8 cellular contexts compared by ENCODE assay signal in the genomic region with DNA sequence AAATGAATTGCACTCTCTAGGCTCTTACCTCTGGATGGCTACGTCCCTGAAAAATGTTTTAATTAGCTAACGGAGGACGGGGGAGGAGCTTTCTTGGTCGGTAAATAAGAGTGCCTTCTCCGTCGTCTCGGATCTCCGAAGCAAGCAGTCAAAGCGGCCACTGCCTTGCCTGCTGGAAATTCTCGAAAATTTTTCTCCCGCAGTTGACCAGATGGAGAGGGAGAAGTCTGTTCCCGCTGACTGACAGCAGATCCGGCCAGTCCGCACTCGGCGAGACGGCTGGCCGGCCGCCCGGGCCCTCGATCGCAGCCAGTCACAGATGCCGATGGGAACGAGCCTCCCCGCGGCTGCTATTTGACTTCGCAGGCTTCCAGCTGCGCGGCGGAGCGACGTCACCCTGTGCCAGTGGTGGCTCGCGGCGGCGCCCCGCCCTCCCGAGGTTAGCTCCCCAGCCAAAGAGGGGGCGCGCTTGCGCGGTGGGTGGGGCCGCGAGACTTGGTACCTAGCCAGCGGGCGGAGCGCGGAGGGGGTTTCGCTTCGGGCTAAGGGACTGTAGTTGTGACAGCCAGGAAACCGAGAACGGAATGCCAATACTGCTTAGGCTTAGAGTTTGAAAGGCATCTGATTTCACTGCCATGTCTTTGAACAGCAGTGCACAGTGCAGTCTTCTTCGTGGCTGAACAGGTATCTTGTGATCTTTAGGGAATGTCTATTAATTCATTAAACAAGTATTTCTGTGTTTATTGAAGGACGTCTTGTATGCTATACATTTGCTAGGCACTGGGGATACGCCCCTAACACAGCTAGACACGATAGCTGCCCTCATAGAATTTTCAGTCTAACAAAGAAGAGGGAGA. TPM values are rescaled to one million over a fixed set of nuclear protein-coding genes. Genes with fewer than 3 reads are reported as not detected.
DNase-seq lines count a peak whose midpoint lies in the region; ATAC-seq and TF ChIP-seq lines count a peak whose summit lies in the region.

A gene (minus strand): TSS at position 184 of the 857 bp plus-strand sequence. CDS start 5,978 bp downstream, outside the sequence.

- H3K9me2 ChIP-seq in PC-3 (replicated peaks; ENCODE audit: low read length), result no peaks in the 10 kb centered on the region

- H4K20me1 ChIP-seq in PC-3 (ENCODE audit: low read length), result no peaks in the 10 kb centered on the region

- DNase-seq in DMS153 (lab: John Stamatoyannopoulos, UW) (peak; percentile 97), PC-3 (peak; percentile 96), activated T-cell treated with anti-CD3 and anti-CD28 coated beads for 48 hours (ENCODE audit: low read depth) (peak; percentile 99), epithelial cell of prostate (ENCODE audit: low read depth, low spot score) (peak; percentile 91), mucosa of descending colon (peak; percentile 99 to 100 (median 100))
- peak; percentile 99 for DNase-seq in stimulated activated CD8-positive, alpha-beta memory T cell treated with anti-CD3 and anti-CD28 coated beads, Interleukin-4, amount 100 ng/mL, for 24 hours (ENCODE audit: low read depth)

- H3K4me1 ChIP-seq in PC-3 (ENCODE audit: insufficient read depth, low read length), result peaks cover 21% of the 10 kb centered on the region
- peaks cover 7% of the 10 kb centered on the region for H3K4me1 ChIP-seq in mucosa of descending colon (ENCODE audit: low read depth)

- TF ChIP-seq RAD21 in Ishikawa (IDR thresholded peaks at IDR 0.05; ENCODE audit: low read depth), result no peak

- H3K4me2 ChIP-seq in PC-3 (ENCODE audit: low read length), result peak within 1 kb of the TSS; percentile 90

- H3K4me3 ChIP-seq in PC-3 (ENCODE audit: low read length) (peak within 1 kb of the TSS; percentile 88), mucosa of descending colon (peak within 1 kb of the TSS; percentile 38)

- no peak for TF ChIP-seq CTCF in PC-3 (conservative IDR thresholded peaks at IDR 0.05; ENCODE audit: low read depth, low read length)
- TF ChIP-seq CTCF in mucosa of descending colon (IDR thresholded peaks at IDR 0.05), result peak; percentile 30

- H3K9me3 ChIP-seq in PC-3 (ENCODE audit: low read length) (no peaks in the 10 kb centered on the region), mucosa of descending colon (no peaks in the 10 kb centered on the region)

- POLR2A ChIA-PET in PC-3 (lab: Charles Lee; ENCODE audit: unreplicated experiment), result no interaction called here

- H3K27me3 ChIP-seq in PC-3 (ENCODE audit: low read length), result no peaks in the 10 kb centered on the region

- H3K36me3 ChIP-seq in PC-3 (ENCODE audit: low read depth, low read length) (no peaks in the 10 kb centered on the region), mucosa of descending colon (ENCODE audit: low read depth) (no peaks in the 10 kb centered on the region)

- BruUV-seq in PC-3 (replicated peaks; lab: Mats Ljungman, UMichigan), result TSS peak; percentile 67

- H3F3A ChIP-seq in PC-3 (ENCODE audit: low read length, unreplicated experiment), result no peaks in the 10 kb centered on the region

- no peak for TF ChIP-seq EP300 in Ishikawa (IDR thresholded peaks at IDR 0.05; ENCODE audit: borderline replicate concordance)

- CTCF ChIA-PET in PC-3 (lab: Charles Lee), result no interaction called here

- intact Hi-C loops in PC-3 (cut with micrococcal nuclease), result loop anchor here (1.0 to 5.0 kb wide), 5 partner anchors 34 to 230 kb away; no protein-coding TSS in a partner anchor
- intact Hi-C loops in mucosa of descending colon (cut with DNase I, micrococcal nuclease), result no loop called here

- H3K27ac ChIP-seq in PC-3 (ENCODE audit: low read length) (peak within 1 kb of the TSS; percentile 68), epithelial cell of prostate (peak within 1 kb of the TSS; percentile 89)

- H2AFZ ChIP-seq in PC-3 (ENCODE audit: low read length), result peak within 1 kb of the TSS; percentile 96

- ATAC-seq in GM21576 (IDR thresholded peaks at IDR 0.05; ENCODE audit: unreplicated experiment) (peak; percentile 81), PC-3 (peak; percentile 91), mucosa of descending colon (peak; percentile 96)

- peak within 1 kb of the TSS; percentile 61 for H3K9ac ChIP-seq in PC-3 (ENCODE audit: low read length)

- H3K79me2 ChIP-seq in PC-3 (ENCODE audit: low read length), result peaks cover 11% of the 10 kb centered on the region; the same call in 1 of the 2 replicates

TF ChIP-seq in Ishikawa, 13 proteins besides CTCF, POLR2A, EP300 and RAD21:
- TF ChIP-seq EGR1 (IDR thresholded peaks at IDR 0.05) (no peak), ZBTB7A (IDR thresholded peaks at IDR 0.05; ENCODE audit: low read depth) (0 out of 2 replicates have a peak, but pooled peaks have one; percentile 67), CREB1 (IDR thresholded peaks at IDR 0.05; ENCODE audit: low read depth) (peak; percentile 63; the same call in 1 of the 2 replicates), NFIC (IDR thresholded peaks at IDR 0.05) (peak; percentile 91), CEBPB (IDR thresholded peaks at IDR 0.05) (no peak), YY1 (IDR thresholded peaks at IDR 0.05; ENCODE audit: low read depth) (no peak), TCF12 (IDR thresholded peaks at IDR 0.05; ENCODE audit: low read depth) (peak; percentile 58), FOXM1 (IDR thresholded peaks at IDR 0.05; ENCODE audit: borderline replicate concordance, low read depth) (no peak), TEAD4 (IDR thresholded peaks at IDR 0.05) (peak; percentile 57; the same call in 1 of the 2 replicates), TAF1 (IDR thresholded peaks at IDR 0.05; ENCODE audit: low read depth) (no peak)
- TF ChIP-seq, protein P1, sequence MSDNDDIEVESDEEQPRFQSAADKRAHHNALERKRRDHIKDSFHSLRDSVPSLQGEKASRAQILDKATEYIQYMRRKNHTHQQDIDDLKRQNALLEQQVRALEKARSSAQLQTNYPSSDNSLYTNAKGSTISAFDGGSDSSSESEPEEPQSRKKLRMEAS (IDR thresholded peaks at IDR 0.05), result peak; percentile 52
- TF ChIP-seq, protein P2, sequence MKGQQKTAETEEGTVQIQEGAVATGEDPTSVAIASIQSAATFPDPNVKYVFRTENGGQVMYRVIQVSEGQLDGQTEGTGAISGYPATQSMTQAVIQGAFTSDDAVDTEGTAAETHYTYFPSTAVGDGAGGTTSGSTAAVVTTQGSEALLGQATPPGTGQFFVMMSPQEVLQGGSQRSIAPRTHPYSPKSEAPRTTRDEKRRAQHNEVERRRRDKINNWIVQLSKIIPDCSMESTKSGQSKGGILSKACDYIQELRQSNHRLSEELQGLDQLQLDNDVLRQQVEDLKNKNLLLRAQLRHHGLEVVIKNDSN (IDR thresholded peaks at IDR 0.05), result no peak
- TF ChIP-seq, protein P3, sequence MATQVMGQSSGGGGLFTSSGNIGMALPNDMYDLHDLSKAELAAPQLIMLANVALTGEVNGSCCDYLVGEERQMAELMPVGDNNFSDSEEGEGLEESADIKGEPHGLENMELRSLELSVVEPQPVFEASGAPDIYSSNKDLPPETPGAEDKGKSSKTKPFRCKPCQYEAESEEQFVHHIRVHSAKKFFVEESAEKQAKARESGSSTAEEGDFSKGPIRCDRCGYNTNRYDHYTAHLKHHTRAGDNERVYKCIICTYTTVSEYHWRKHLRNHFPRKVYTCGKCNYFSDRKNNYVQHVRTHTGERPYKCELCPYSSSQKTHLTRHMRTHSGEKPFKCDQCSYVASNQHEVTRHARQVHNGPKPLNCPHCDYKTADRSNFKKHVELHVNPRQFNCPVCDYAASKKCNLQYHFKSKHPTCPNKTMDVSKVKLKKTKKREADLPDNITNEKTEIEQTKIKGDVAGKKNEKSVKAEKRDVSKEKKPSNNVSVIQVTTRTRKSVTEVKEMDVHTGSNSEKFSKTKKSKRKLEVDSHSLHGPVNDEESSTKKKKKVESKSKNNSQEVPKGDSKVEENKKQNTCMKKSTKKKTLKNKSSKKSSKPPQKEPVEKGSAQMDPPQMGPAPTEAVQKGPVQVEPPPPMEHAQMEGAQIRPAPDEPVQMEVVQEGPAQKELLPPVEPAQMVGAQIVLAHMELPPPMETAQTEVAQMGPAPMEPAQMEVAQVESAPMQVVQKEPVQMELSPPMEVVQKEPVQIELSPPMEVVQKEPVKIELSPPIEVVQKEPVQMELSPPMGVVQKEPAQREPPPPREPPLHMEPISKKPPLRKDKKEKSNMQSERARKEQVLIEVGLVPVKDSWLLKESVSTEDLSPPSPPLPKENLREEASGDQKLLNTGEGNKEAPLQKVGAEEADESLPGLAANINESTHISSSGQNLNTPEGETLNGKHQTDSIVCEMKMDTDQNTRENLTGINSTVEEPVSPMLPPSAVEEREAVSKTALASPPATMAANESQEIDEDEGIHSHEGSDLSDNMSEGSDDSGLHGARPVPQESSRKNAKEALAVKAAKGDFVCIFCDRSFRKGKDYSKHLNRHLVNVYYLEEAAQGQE (IDR thresholded peaks at IDR 0.05; ENCODE audit: low read depth), result no peak

RNA-seq across cellular contexts. Expression of the gene that starts here (rescaled TPM):
- total RNA-seq in PC-3 (2014; rRNA removed), result 3.0 and 5.7 TPM in 2 replicates
- 10 to 100 TPM in 1 of 3 donors, 1 to 10 TPM in 2; 7.4 to 12.8 (median 9.0) TPM for total RNA-seq in mucosa of descending colon

Comparison
In these comparisons a context has a peak if more than half of its experiments do, and no peak if none do; other contexts are left out.
1. Peak in every context shown above with its lines: DNase-seq, ATAC-seq, H3K4me3 ChIP-seq and H3K27ac ChIP-seq.